11 cellular contexts compared by ENCODE assay signal in genomic region chr2:25315316-25315680, GRCh38. TPM values are rescaled to one million over a fixed set of nuclear protein-coding genes. Genes with fewer than 3 reads are reported as not detected.
DNase-seq lines count a peak whose midpoint lies in the region; ATAC-seq, FAIRE-seq and TF ChIP-seq lines count a peak whose summit lies in the region.
"Had no signal": no experiment of that assay in that cellular context is flagged by ENCODE, and none has a peak within 500 bp of the region (broad histone marks: within the 10 kb centered on the region; RNA-seq: fewer than 3 reads in every experiment).

No MANE protein-coding gene starts in this region.

- no peak for ATAC-seq in pancreas
- ATAC-seq in GM18867 (IDR thresholded peaks at IDR 0.05; ENCODE audit: unreplicated experiment), result no peak

- H3K9ac ChIP-seq in BLaER1 (peak overlapping the region; percentile 82), colonic mucosa (ENCODE audit: low read depth in 2 of 2, low read length in 2 of 2) (no peak overlapping the region)

- FAIRE-seq in pancreas (lab: Jason Lieb, UNC) (no peak), GM12892 (lab: Jason Lieb, UNC) (no peak)
- FAIRE-seq: D721Med had no signal

- CTCF ChIA-PET in HEK293 (lab: Yijun Ruan, JAX), result interaction anchor here (1.4 kb wide), 1 partner anchor 28 kb away, joined by 4 read pairs; no protein-coding TSS in a partner anchor

- intact Hi-C loops in colonic mucosa (cut with DNase I) (no loop called here), pancreas (cut with DNase I) (no loop called here)

- peak overlapping the region; percentile 94 for H3K4me2 ChIP-seq in BLaER1

- H3K4me1 ChIP-seq in BLaER1, result peaks cover 71% of the 10 kb centered on the region
- peaks cover 3% of the 10 kb centered on the region; the same call in 1 of the 2 replicates for H3K4me1 ChIP-seq in HEK293 (ENCODE audit: control insufficient read depth, insufficient read depth, low read length)
- peaks cover 21% of the 10 kb centered on the region for H3K4me1 ChIP-seq in colonic mucosa
- H3K4me1 ChIP-seq in pancreas, result peaks cover 21 to 37% (median 33%) of the 10 kb centered on the region in 3 donors

- peak overlapping the region; percentile 96 for H3K27ac ChIP-seq in BLaER1
- peak overlapping the region; percentile 64; the same call in 1 of the 2 replicates for H3K27ac ChIP-seq in HEK293 (ENCODE audit: extremely low read depth, low read depth, low read length)
- H3K27ac ChIP-seq in colonic mucosa, result peak overlapping the region; percentile 18
- peak overlapping the region in 3 of 4 donors; percentile 26 to 67 (median 50) for H3K27ac ChIP-seq in pancreas

- H3K36me3 ChIP-seq in BLaER1 (peaks cover 25% of the 10 kb centered on the region), HEK293 (ENCODE audit: control insufficient read depth in 2 of 2, insufficient read depth in 1 of 2, low read length in 2 of 2) (peaks cover 0 to 18% of the 10 kb centered on the region in 2 experiments; a peak in 2 of 3 replicates), colonic mucosa (no peaks in the 10 kb centered on the region), pancreas (no peaks in the 10 kb centered on the region)

- TF ChIP-seq CTCF in HEK293 (tag by site-specific recombination; IDR thresholded peaks at IDR 0.05) (no peak), colonic mucosa (IDR thresholded peaks at IDR 0.05) (no peak), pancreas (IDR thresholded peaks at IDR 0.05) (no peak)

- DNase-seq in colonic mucosa, result no peak
- DNase-seq in pancreas, result peak in 1 of 6 donors; percentile 60
- no peak for DNase-seq in GM12892 (ENCODE audit: insufficient read length)
- DNase-seq in HPDE6-E6E7 (ENCODE audit: extremely low spot score), result no peak
- no peak for DNase-seq in SKM-1 treated with dmso at 0.1 percent for 144 hours (lab: John Stamatoyannopoulos, UW; ENCODE audit: unreplicated experiment)
- DNase-seq: T1000 had no signal

- WGBS in pancreas, 2 donors, result 81 to 82% methylated on average over 11 of the region's 11 CpGs

- no peak for TF ChIP-seq POLR2A in GM12892 (IDR thresholded peaks at IDR 0.05; ENCODE audit: low read depth, low read length)

- H4K20me1 ChIP-seq in BLaER1, result peaks cover 21% of the 10 kb centered on the region; the same call in 1 of the 2 replicates

- H3K27me3 ChIP-seq in BLaER1 (no peaks in the 10 kb centered on the region), colonic mucosa (no peaks in the 10 kb centered on the region), pancreas (no peaks in the 10 kb centered on the region)

- H3K4me3 ChIP-seq in BLaER1 (0 out of 2 replicates have a peak overlapping the region, but pooled peaks have one; percentile 45), HEK293 (ENCODE audit: low read depth, low read length) (no peak overlapping the region), colonic mucosa (no peak overlapping the region), pancreas (no peak overlapping the region)
- H3K4me3 ChIP-seq: lung had no signal

- H3K9me3 ChIP-seq in BLaER1 (no peaks in the 10 kb centered on the region), HEK293 (ENCODE audit: control insufficient read depth, insufficient read depth, low read depth, low read length) (no peaks in the 10 kb centered on the region), colonic mucosa (no peaks in the 10 kb centered on the region), pancreas (no peaks in the 10 kb centered on the region)

- POLR2A ChIA-PET in HEK293 (lab: Yijun Ruan, JAX), result interaction anchor here (1.1 kb wide), 1 partner anchor 8 kb away, joined by 4 read pairs; no protein-coding TSS in a partner anchor

TF ChIP-seq in HEK293, 187 proteins besides CTCF, POLR2A, EP300 and RAD21:
- TF ChIP-seq ZBTB8A (tag by site-specific recombination; IDR thresholded peaks at IDR 0.05), result no peak
- no peak for TF ChIP-seq ZNF514 (tag by site-specific recombination; IDR thresholded peaks at IDR 0.05)
- TF ChIP-seq ZNF121 (tag by site-specific recombination; IDR thresholded peaks at IDR 0.05), result no peak
- TF ChIP-seq PATZ1 (tag by site-specific recombination; IDR thresholded peaks at IDR 0.05), result no peak
- TF ChIP-seq HIC1 (tag by site-specific recombination; IDR thresholded peaks at IDR 0.05), result no peak
- TF ChIP-seq ZNF202 (tag by site-specific recombination; IDR thresholded peaks at IDR 0.05; ENCODE audit: borderline replicate concordance), result no peak
- no peak for TF ChIP-seq KLF1 (tag by site-specific recombination; IDR thresholded peaks at IDR 0.05)
- no peak for TF ChIP-seq ZNF214 (tag by site-specific recombination; IDR thresholded peaks at IDR 0.05; ENCODE audit: borderline replicate concordance)
- TF ChIP-seq ZNF394 (tag by site-specific recombination; IDR thresholded peaks at IDR 0.05; ENCODE audit: borderline replicate concordance), result no peak
- TF ChIP-seq ZBTB44 (tag by site-specific recombination; IDR thresholded peaks at IDR 0.05), result no peak
- no peak for TF ChIP-seq ZNF548 (tag by site-specific recombination; IDR thresholded peaks at IDR 0.05)
- no peak for TF ChIP-seq KLF7 (tag by site-specific recombination; IDR thresholded peaks at IDR 0.05; ENCODE audit: borderline replicate concordance)
- no peak for TF ChIP-seq ZNF501 (tag by site-specific recombination; IDR thresholded peaks at IDR 0.05)
- TF ChIP-seq ZBTB10 (tag by site-specific recombination; IDR thresholded peaks at IDR 0.05), result no peak
TF ChIP-seq in HEK293: peak in this region for 0.

RNA-seq across cellular contexts. Expression of gene DNMT3A, which starts 26.4 kb away (rescaled TPM):
- total RNA-seq in colonic mucosa, result 10 to 100 TPM; 30.8 to 44.5 TPM
- 10 to 100 TPM; 13.7 to 30.9 (median 17.5) TPM for total RNA-seq in pancreas
- polyA plus RNA-seq in pancreas, result 10 to 100 TPM; 10.3 to 19.1 TPM
- 16.1 TPM for polyA plus RNA-seq in GM12892 (2012; ENCODE audit: missing spikeins)

Comparison
In these comparisons a context has a peak if more than half of its experiments do, and no peak if none do; other contexts are left out.
1. H3K27ac ChIP-seq: peak in every context shown above with its lines; median percentile 96 in BLaER1; 64 in HEK293; 50 in pancreas; 18 in colonic mucosa.